ENCODE assay signal across 25 cellular contexts in the genomic region with DNA sequence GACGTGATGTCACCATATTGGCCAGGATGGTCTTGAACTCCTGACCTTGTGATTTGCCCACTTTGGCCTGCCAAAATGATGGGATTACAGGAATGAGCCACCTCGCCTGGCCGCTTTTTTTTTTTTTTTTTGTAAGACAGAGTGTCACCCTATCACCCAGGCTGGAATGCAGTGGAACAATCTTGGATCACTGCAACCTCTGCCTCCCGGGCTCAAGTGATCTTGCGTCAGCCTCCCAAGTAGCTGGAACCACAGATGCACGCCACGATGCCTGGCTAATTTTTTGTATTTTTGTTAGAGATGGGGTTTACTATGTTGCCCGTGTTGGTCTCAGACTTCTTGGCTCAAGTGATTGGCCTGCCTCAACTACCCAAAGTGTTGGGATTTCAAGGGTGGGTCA.
"Had no signal": no experiment of that assay in that cellular context is flagged by ENCODE, and none has a peak within 500 bp of the region (broad histone marks: within the 10 kb centered on the region; RNA-seq: fewer than 3 reads in every experiment).

No MANE protein-coding gene starts in this region.

- H3K27me3 Mint-ChIP-seq: dendritic cell treated with granulocyte-macrophage colony-stimulating factor and Interleukin-4, amounts not matched to agents 40 ng/mL and 50 ng/mL, for 4 days had no signal

- H3K9me3 ChIP-seq: colonic mucosa, gastrocnemius medialis had no signal

- H3K36me3 ChIP-seq: colonic mucosa had no signal

- H3K4me1 ChIP-seq: colonic mucosa, esophagus muscularis mucosa, esophagus squamous epithelium, foreskin keratinocyte, gastrocnemius medialis, heart left ventricle, heart right ventricle had no signal

- H3K27me3 ChIP-seq: colonic mucosa, dorsolateral prefrontal cortex, esophagus muscularis mucosa, esophagus squamous epithelium, foreskin keratinocyte, gastrocnemius medialis, gastroesophageal sphincter, heart left ventricle, heart right ventricle had no signal

- H3K4me3 Mint-ChIP-seq: dendritic cell treated with granulocyte-macrophage colony-stimulating factor and Interleukin-4, amounts not matched to agents 40 ng/mL and 50 ng/mL, for 4 days; effector memory CD8-positive, alpha-beta T cell; endodermal cell had no signal

- H3K27ac ChIP-seq: colonic mucosa, coronary artery, dorsolateral prefrontal cortex, epithelial cell of prostate, esophagus muscularis mucosa, esophagus squamous epithelium, foreskin keratinocyte, gastrocnemius medialis, gastroesophageal sphincter, heart left ventricle, heart right ventricle had no signal

- DNase-seq: colonic mucosa; cortex of kidney; dermis blood vessel endothelial cell; dorsolateral prefrontal cortex; effector CD4-positive, alpha-beta T cell; effector CD8-positive, alpha-beta T cell; effector memory CD4-positive, alpha-beta T cell; effector memory CD8-positive, alpha-beta T cell; endodermal cell; erythroblast; esophagus squamous epithelium; foreskin fibroblast; foreskin keratinocyte; foreskin melanocyte; gastrocnemius medialis; glutamatergic neuron; head of caudate nucleus; heart left ventricle; heart right ventricle had no signal

- H3K4me3 ChIP-seq: colonic mucosa, coronary artery, dorsolateral prefrontal cortex, esophagus muscularis mucosa, esophagus squamous epithelium, gastrocnemius medialis, gastroesophageal sphincter, heart left ventricle, heart right ventricle had no signal

- H3K27ac Mint-ChIP-seq: dendritic cell treated with granulocyte-macrophage colony-stimulating factor and Interleukin-4, amounts not matched to agents 40 ng/mL and 50 ng/mL, for 4 days; effector memory CD8-positive, alpha-beta T cell had no signal

- ATAC-seq: effector memory CD8-positive, alpha-beta T cell; esophagus mucosa; foreskin keratinocyte; gastrocnemius medialis; gastroesophageal sphincter; heart left ventricle; heart right ventricle had no signal
